ENCODE assay signal across 19 cellular contexts in the genomic region with DNA sequence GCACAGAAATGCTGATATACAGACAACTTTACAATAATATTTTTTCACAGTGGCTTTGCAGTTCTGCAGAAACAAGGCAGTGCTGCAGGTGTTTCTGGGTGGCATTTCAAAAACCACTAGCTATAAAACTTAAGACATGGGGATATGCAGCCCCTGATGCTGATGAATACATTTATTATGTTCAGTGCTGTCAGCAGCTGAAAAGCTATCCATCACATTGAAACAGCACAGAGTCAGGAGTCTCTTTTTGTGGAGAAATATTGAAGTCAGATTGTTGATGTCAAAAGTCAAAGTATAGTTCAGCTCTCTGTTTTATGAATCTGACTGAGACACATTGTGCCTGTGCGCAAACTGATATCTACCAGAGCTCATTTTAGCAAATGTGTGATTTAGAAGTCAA.
DNase-seq lines count a peak whose midpoint lies in the region; ATAC-seq and TF ChIP-seq lines count a peak whose summit lies in the region.
"Had no signal": no experiment of that assay in that cellular context is flagged by ENCODE, and none has a peak within 500 bp of the region (broad histone marks: within the 10 kb centered on the region; RNA-seq: fewer than 3 reads in every experiment).

No MANE protein-coding gene starts in this region.

- H3K9me3 ChIP-seq in heart left ventricle = no peaks in the 10 kb centered on the region
- H3K9me3 ChIP-seq: BLaER1, Caco-2, HAP-1 had no signal

- H3K4me1 Mint-ChIP-seq in brain (peaks cover 62% of the 10 kb centered on the region), natural killer cell (no peaks in the 10 kb centered on the region)
- H3K4me1 Mint-ChIP-seq: B cell; CD4-positive, CD25-positive, alpha-beta regulatory T cell had no signal

- H3K4me3 Mint-ChIP-seq in brain = peak overlapping the region in 3 of 5 experiments; percentile 64 to 85 (median 80)
- H3K4me3 Mint-ChIP-seq in natural killer cell = no peak overlapping the region
- H3K4me3 Mint-ChIP-seq: B cell; CD4-positive, CD25-positive, alpha-beta regulatory T cell; CD8-positive, alpha-beta T cell had no signal

- CTCF ChIA-PET in HEK293T (lab: Yijun Ruan, JAX) = interaction anchor here (0.6 kb wide), 1 partner anchor 63 kb away, joined by 3 read pairs; no protein-coding TSS in a partner anchor

- H3K27me3 ChIP-seq in heart left ventricle = peaks cover 0 to 4% (median 0%) of the 10 kb centered on the region in 9 donors
- H3K27me3 ChIP-seq: BLaER1 had no signal

- in situ Hi-C loops in SK-MEL-5 (cut with HindIII; ENCODE audit: low pct_unique_long_range_greater_than_20kb, low sequenced_read_pairs) = no loop called here

- no peaks in the 10 kb centered on the region for H3K27me3 Mint-ChIP-seq in brain
- H3K27me3 Mint-ChIP-seq in natural killer cell (ENCODE audit: low read depth in 2 of 2) = no peaks in the 10 kb centered on the region
- H3K27me3 Mint-ChIP-seq: B cell; CD4-positive, CD25-positive, alpha-beta regulatory T cell had no signal

- H3K36me3 ChIP-seq in heart left ventricle = no peaks in the 10 kb centered on the region
- H3K36me3 ChIP-seq: BLaER1, HAP-1 had no signal

- H3K4me1 ChIP-seq in heart left ventricle = no peaks in the 10 kb centered on the region
- H3K4me1 ChIP-seq: Caco-2, HAP-1 had no signal

- 77 to 96% (median 85%) methylated on average over 1 of the region's 1 CpG for WGBS in heart left ventricle, 4 donors

- TF ChIP-seq POLR2A in heart left ventricle (IDR thresholded peaks at IDR 0.05) = no peak

- DNase-seq in NCI-H1694 treated with DMSO at 0.1 percent for 48 hours (lab: John Stamatoyannopoulos, UW) (peak; percentile 62), NCI-H1694 (lab: John Stamatoyannopoulos, UW) (no peak), HEK293T (ENCODE audit: extremely low spot score) (no peak), SK-MEL-5 (ENCODE audit: low read depth, low spot score) (peak; percentile 32), natural killer cell (no peak), heart left ventricle (no peak)
- DNase-seq: Caco-2; CD4-positive, CD25-positive, alpha-beta regulatory T cell; CD8-positive, alpha-beta T cell; DMS153; DND-41; GOT3 had no signal

- H3K36me3 Mint-ChIP-seq in brain (no peaks in the 10 kb centered on the region), natural killer cell (peaks cover 5% of the 10 kb centered on the region)
- H3K36me3 Mint-ChIP-seq: CD4-positive, CD25-positive, alpha-beta regulatory T cell; CD8-positive, alpha-beta T cell had no signal

- H3K27ac Mint-ChIP-seq in brain (peak overlapping the region in 4 of 5 experiments; percentile 58 to 96 (median 90)), natural killer cell (no peak overlapping the region)
- H3K27ac Mint-ChIP-seq: B cell; CD4-positive, CD25-positive, alpha-beta regulatory T cell; CD8-positive, alpha-beta T cell had no signal

- H3K4me3 ChIP-seq in heart left ventricle = no peak overlapping the region
- H3K4me3 ChIP-seq: BLaER1, HAP-1 had no signal

- POLR2A ChIA-PET in HEK293T (lab: Yijun Ruan, JAX) = no interaction called here

- H3K9me3 Mint-ChIP-seq in brain (no peaks in the 10 kb centered on the region), natural killer cell (peaks cover 5 to 13% of the 10 kb centered on the region in 2 donors)

- intact Hi-C loops in natural killer cell (cut with micrococcal nuclease) (no loop called here), heart left ventricle (cut with DNase I) (no loop called here)

- no peak overlapping the region for H3K27ac ChIP-seq in heart left ventricle
- H3K27ac ChIP-seq: 22Rv1, BLaER1, C4-2B had no signal

- TF ChIP-seq CTCF in brain (conservative IDR thresholded peaks at IDR 0.05) (no peak), natural killer cell (IDR thresholded peaks at IDR 0.05) (no peak), heart left ventricle (IDR thresholded peaks at IDR 0.05) (no peak)

- ATAC-seq in HG03520 (IDR thresholded peaks at IDR 0.05; ENCODE audit: unreplicated experiment) (no peak), natural killer cell (no peak), heart left ventricle (no peak)
- ATAC-seq: CD8-positive, alpha-beta T cell had no signal

TF ChIP-seq in HEK293T, 16 proteins besides CTCF, POLR2A, EP300 and RAD21:
- no peak for TF ChIP-seq FOXA1 (IDR thresholded peaks at IDR 0.05)
- TF ChIP-seq, protein P1, sequence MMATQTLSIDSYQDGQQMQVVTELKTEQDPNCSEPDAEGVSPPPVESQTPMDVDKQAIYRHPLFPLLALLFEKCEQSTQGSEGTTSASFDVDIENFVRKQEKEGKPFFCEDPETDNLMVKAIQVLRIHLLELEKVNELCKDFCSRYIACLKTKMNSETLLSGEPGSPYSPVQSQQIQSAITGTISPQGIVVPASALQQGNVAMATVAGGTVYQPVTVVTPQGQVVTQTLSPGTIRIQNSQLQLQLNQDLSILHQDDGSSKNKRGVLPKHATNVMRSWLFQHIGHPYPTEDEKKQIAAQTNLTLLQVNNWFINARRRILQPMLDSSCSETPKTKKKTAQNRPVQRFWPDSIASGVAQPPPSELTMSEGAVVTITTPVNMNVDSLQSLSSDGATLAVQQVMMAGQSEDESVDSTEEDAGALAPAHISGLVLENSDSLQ (IDR thresholded peaks at IDR 0.05) = peak; percentile 74; the same call in 1 of the 2 replicates

Comparison
In these comparisons a context has a peak if more than half of its experiments do, and no peak if none do; other contexts are left out.
1. DNase-seq: peak in NCI-H1694 treated with DMSO at 0.1 percent for 48 hours (single experiment) and SK-MEL-5 (single experiment); none in NCI-H1694 (single experiment), HEK293T (single experiment), natural killer cell (single experiment) and heart left ventricle (0 of 5).
2. H3K27ac Mint-ChIP-seq: peak in brain (4 of 5); none in natural killer cell (0 of 2).